In genomic region chr9:84324811-84325210, GRCh38 we compare ENCODE assay signal across 14 cellular contexts. TPM values are rescaled to one million over a fixed set of nuclear protein-coding genes. Genes with fewer than 3 reads are reported as not detected.
DNase-seq lines count a peak whose midpoint lies in the region; ATAC-seq, FAIRE-seq and TF ChIP-seq lines count a peak whose summit lies in the region.
"Had no signal": no experiment of that assay in that cellular context is flagged by ENCODE, and none has a peak within 500 bp of the region (broad histone marks: within the 10 kb centered on the region; RNA-seq: fewer than 3 reads in every experiment).

No MANE protein-coding gene starts in this region.

- H3K4me1 ChIP-seq in pancreas = peaks cover 0 to 3% (median 0%) of the 10 kb centered on the region in 3 donors

- FAIRE-seq in pancreas (lab: Jason Lieb, UNC) = no peak
- FAIRE-seq: HepG2, HTR-8/SVneo had no signal

- H3K27me3 ChIP-seq in HL-60 (ENCODE audit: insufficient read depth, poor library complexity, severe bottlenecking) (no peaks in the 10 kb centered on the region), pancreas (no peaks in the 10 kb centered on the region)
- H3K27me3 ChIP-seq: BLaER1 treated with 17β-estradiol and CSF1 and Interleukin-3, amounts not matched to agents 10 nM and 100 nM had no signal

- DNase-seq in HL-60 (ENCODE audit: low read depth in 1 of 2, low spot score in 1 of 2) (no peak), amniotic epithelial cell (ENCODE audit: low read depth) (peak; percentile 55), fibroblast of villous mesenchyme (ENCODE audit: low read depth) (peak; percentile 85), pancreas (no peak), NCI-H748 (lab: John Stamatoyannopoulos, UW; ENCODE audit: unreplicated experiment) (no peak)
- DNase-seq: CD4-positive, CD25-positive, alpha-beta regulatory T cell; DMS 273 treated with DMSO at 0.1 percent for 48 hours; H7 had no signal

- H3K27ac ChIP-seq in HL-60 (replicated peaks) (peak overlapping the region; percentile 78), pancreas (peak overlapping the region; percentile 17 to 67 (median 48))

- intact Hi-C loops in pancreas (cut with DNase I) = no loop called here

- no peak for TF ChIP-seq CTCF in HL-60 (IDR thresholded peaks at IDR 0.05; ENCODE audit: insufficient read depth, low read length)
- no peak for TF ChIP-seq CTCF in fibroblast of villous mesenchyme (IDR thresholded peaks at IDR 0.05; ENCODE audit: insufficient read depth, low read depth, low read length)
- no peak for TF ChIP-seq CTCF in pancreas (IDR thresholded peaks at IDR 0.05)

- H3K36me3 ChIP-seq in pancreas = no peaks in the 10 kb centered on the region
- H3K36me3 ChIP-seq: BLaER1 treated with 17β-estradiol and CSF1 and Interleukin-3, amounts not matched to agents 10 nM and 100 nM had no signal

- H3K9me3 ChIP-seq in pancreas = no peaks in the 10 kb centered on the region

- ATAC-seq in pancreas (no peak), GM18519 (IDR thresholded peaks at IDR 0.05; ENCODE audit: low FRiP score, unreplicated experiment) (no peak), HG03108 (IDR thresholded peaks at IDR 0.05; ENCODE audit: unreplicated experiment) (no peak)
- ATAC-seq: GM23338, HepG2 had no signal

- H3K4me3 ChIP-seq in HL-60 (replicated peaks; ENCODE audit: insufficient read depth, low read length) (no peak overlapping the region), fibroblast of villous mesenchyme (ENCODE audit: low read depth, low read length) (no peak overlapping the region), pancreas (no peak overlapping the region)
- H3K4me3 ChIP-seq: BLaER1 treated with 17β-estradiol and CSF1 and Interleukin-3, amounts not matched to agents 10 nM and 100 nM; GM23338 had no signal

RNA-seq across cellular contexts. Expression of gene SLC28A3, which starts 15.7 kb away (rescaled TPM):
- total RNA-seq in fibroblast of villous mesenchyme (0.32 and 0.43 TPM in 2 replicates), pancreas (10 to 100 TPM in 2 of 6 donors, 1 to 10 TPM in 4; 5.7 to 17.2 (median 7.9) TPM)
- 10 to 100 TPM in 1 of 2 donors, 1 to 10 TPM in 1; 6.8 to 10.4 TPM for polyA plus RNA-seq in pancreas
- total RNA-seq: CD4-positive, CD25-positive, alpha-beta regulatory T cell; GM23338; H7; HepG2 had no signal
- polyA plus RNA-seq: CD4-positive, CD25-positive, alpha-beta regulatory T cell; GM23338; HepG2 had no signal

Comparison
In these comparisons a context has a peak if more than half of its experiments do, and no peak if none do; other contexts are left out.
1. DNase-seq: peak in amniotic epithelial cell (single experiment) and fibroblast of villous mesenchyme (single experiment); none in HL-60 (0 of 2), pancreas (0 of 6) and NCI-H748 (single experiment).